Comparison of ENCODE assay signal across 23 cellular contexts in genomic region chr7:31113660-31114059, GRCh38.
"Had no signal": no experiment of that assay in that cellular context is flagged by ENCODE, and none has a peak within 500 bp of the region (broad histone marks: within the 10 kb centered on the region; RNA-seq: fewer than 3 reads in every experiment).

No MANE protein-coding gene starts in this region.

- H3K27me3 ChIP-seq: colonic mucosa, esophagus squamous epithelium, gastrocnemius medialis, heart left ventricle, heart right ventricle had no signal

- ATAC-seq: effector memory CD8-positive, alpha-beta T cell; esophagus mucosa; foreskin keratinocyte; gastrocnemius medialis; gastroesophageal sphincter; heart left ventricle; heart right ventricle had no signal

- H3K27me3 Mint-ChIP-seq: dendritic cell treated with granulocyte-macrophage colony-stimulating factor and Interleukin-4, amounts not matched to agents 40 ng/mL and 50 ng/mL, for 4 days had no signal

- H3K27ac ChIP-seq: colonic mucosa, coronary artery, epithelial cell of prostate, esophagus squamous epithelium, foreskin keratinocyte, gastrocnemius medialis, gastroesophageal sphincter, heart left ventricle, heart right ventricle had no signal

- H3K4me1 Mint-ChIP-seq: endodermal cell had no signal

- H3K9me3 ChIP-seq: colonic mucosa, esophagus squamous epithelium, gastrocnemius medialis, gastroesophageal sphincter, heart left ventricle, heart right ventricle had no signal

- DNase-seq: colonic mucosa; cortex of kidney; dermis blood vessel endothelial cell; dorsolateral prefrontal cortex; effector CD4-positive, alpha-beta T cell; effector CD8-positive, alpha-beta T cell; effector memory CD4-positive, alpha-beta T cell; effector memory CD8-positive, alpha-beta T cell; endodermal cell; erythroblast; esophagus squamous epithelium; foreskin fibroblast; foreskin keratinocyte; foreskin melanocyte; gastrocnemius medialis; glutamatergic neuron; heart left ventricle; heart right ventricle had no signal

- H3K27ac Mint-ChIP-seq: dendritic cell treated with granulocyte-macrophage colony-stimulating factor and Interleukin-4, amounts not matched to agents 40 ng/mL and 50 ng/mL, for 4 days; effector memory CD8-positive, alpha-beta T cell; endodermal cell had no signal

- H3K4me3 ChIP-seq: colonic mucosa, coronary artery, dorsolateral prefrontal cortex, esophagus squamous epithelium, gastrocnemius medialis, gastroesophageal sphincter, heart left ventricle, heart right ventricle had no signal

- H3K9me3 Mint-ChIP-seq: dendritic cell treated with granulocyte-macrophage colony-stimulating factor and Interleukin-4, amounts not matched to agents 40 ng/mL and 50 ng/mL, for 4 days; endodermal cell had no signal

- H3K4me1 ChIP-seq: colonic mucosa, esophagus squamous epithelium, gastrocnemius medialis, gastroesophageal sphincter, heart left ventricle, heart right ventricle had no signal

- H3K4me3 Mint-ChIP-seq: dendritic cell treated with granulocyte-macrophage colony-stimulating factor and Interleukin-4, amounts not matched to agents 40 ng/mL and 50 ng/mL, for 4 days; effector memory CD8-positive, alpha-beta T cell; endodermal cell had no signal

- H3K36me3 ChIP-seq: colonic mucosa, esophagus squamous epithelium, gastrocnemius medialis, gastroesophageal sphincter, heart left ventricle, heart right ventricle had no signal
